11 cellular contexts compared by ENCODE assay signal in genomic region chr4:68815617-68816409, GRCh38. TPM values are rescaled to one million over a fixed set of nuclear protein-coding genes. Genes with fewer than 3 reads are reported as not detected.
DNase-seq lines count a peak whose midpoint lies in the region; ATAC-seq, FAIRE-seq and TF ChIP-seq lines count a peak whose summit lies in the region.
"Not testable (repeated sequence)": the region's sequence is repeated elsewhere in the genome, so short reads cannot be mapped to it uniquely, and the experiment has no call there.
"Had no signal": no experiment of that assay in that cellular context is flagged by ENCODE, and none has a peak within 500 bp of the region (broad histone marks: within the 10 kb centered on the region; RNA-seq: fewer than 3 reads in every experiment).

UGT2B10 (plus strand) TSS chr4:68815994; CDS start chr4:68816020, 26 bp downstream.

- H2BK20ac ChIP-seq in H1 (ENCODE audit: low read length) = not testable (repeated sequence)

- ATAC-seq in pancreas = not testable (repeated sequence)

- H3K9ac ChIP-seq in HUES48 (ENCODE audit: low read depth, low read length); H1 (replicated peaks in 1 of 4; ENCODE audit: extremely low read depth in 1 of 4, low read depth in 3 of 4, low read length in 3 of 4); iPS-20b (ENCODE audit: low read depth, low read length): not testable (repeated sequence)
- H3K9ac ChIP-seq in liver (ENCODE audit: low read depth in 1 of 2, low read length in 2 of 2) = peak within 1 kb of the TSS; percentile 47 to 84

- POLR2A ChIA-PET in H1 (lab: Charles Lee; ENCODE audit: partially characterized antibody) = not testable (repeated sequence)

- peak within 1 kb of the TSS; percentile 72 for H3K27ac ChIP-seq in 22Rv1
- H3K27ac ChIP-seq in HUES48 (ENCODE audit: low read depth, low read length) = peak within 1 kb of the TSS; percentile 40
- H3K27ac ChIP-seq in VCaP = peak within 1 kb of the TSS; percentile 79
- not testable (repeated sequence) for H3K27ac ChIP-seq in H1 (ENCODE audit: low read depth, low read length); iPS-20b (ENCODE audit: low read length); pancreas
- H3K27ac ChIP-seq in liver (ENCODE audit: low read depth in 1 of 2, low read length in 2 of 2) = peak within 1 kb of the TSS; percentile 18 to 50

- H3K79me1 ChIP-seq in H1 (ENCODE audit: low read depth, low read length) = not testable (repeated sequence)

- not testable (repeated sequence) for H3K27me3 ChIP-seq in HUES48 (ENCODE audit: control insufficient read depth, insufficient read depth, low read length); H1 (replicated peaks in 1 of 4; ENCODE audit: control insufficient read depth in 3 of 4, extremely low read depth in 1 of 4, insufficient read depth in 3 of 4, low read length in 3 of 4); iPS-20b (ENCODE audit: insufficient read depth, low read length); liver (ENCODE audit: control insufficient read depth in 4 of 4, insufficient read depth in 4 of 4, low read length in 3 of 4); pancreas

- not testable (repeated sequence) for H2BK120ac ChIP-seq in H1 (replicated peaks; ENCODE audit: low read depth, low read length)

- H3K23ac ChIP-seq in H1 (ENCODE audit: insufficient read length) = not testable (repeated sequence)

- H3K9me3 ChIP-seq in HUES48 (ENCODE audit: control insufficient read depth, insufficient read depth, low read length); H1 (ENCODE audit: insufficient read depth in 2 of 2, low read depth in 1 of 2, low read length in 1 of 2); iPS-20b (ENCODE audit: insufficient read depth, low read depth, low read length); liver (ENCODE audit: control insufficient read depth in 4 of 4, low read length in 3 of 4); pancreas: not testable (repeated sequence)

- not testable (repeated sequence) for H4K8ac ChIP-seq in H1 (ENCODE audit: extremely low read depth, insufficient read depth, low read length)

- peak within 1 kb of the TSS; percentile 76 for H4K5ac ChIP-seq in H1 (ENCODE audit: insufficient read length, low read depth, low read length)

- TF ChIP-seq EP300 in H1 (IDR thresholded peaks at IDR 0.05; ENCODE audit: borderline replicate concordance in 1 of 2, low read depth in 2 of 2, low read length in 2 of 2) = not testable (repeated sequence)

- H3K4me2 ChIP-seq in H1 (ENCODE audit: insufficient read depth in 1 of 2, low read depth in 2 of 2, low read length in 2 of 2) = peak within 1 kb of the TSS; percentile 13 to 27; a peak in 3 of 4 replicates

- not testable (repeated sequence) for TF ChIP-seq POLR2A in H1 (IDR thresholded peaks at IDR 0.05; ENCODE audit: control extremely low read depth in 1 of 2, low read depth in 2 of 2, low read length in 2 of 2)

- H2AK5ac ChIP-seq in H1 (ENCODE audit: low read depth, low read length) = not testable (repeated sequence)

- not testable (repeated sequence) for H2BK15ac ChIP-seq in H1 (ENCODE audit: low read length)

- TF ChIP-seq CTCF in 22Rv1 (IDR thresholded peaks at IDR 0.05); VCaP (conservative IDR thresholded peaks at IDR 0.05); H1 (IDR thresholded peaks at IDR 0.05; ENCODE audit: control extremely low read depth in 1 of 3, insufficient read depth in 1 of 3, low read depth in 1 of 3, low read length in 3 of 3); liver (IDR thresholded peaks at IDR 0.05; ENCODE audit: low read depth, low read length, missing input control); pancreas (IDR thresholded peaks at IDR 0.05): not testable (repeated sequence)

- not testable (repeated sequence) for TF ChIP-seq RAD21 in H1 (IDR thresholded peaks at IDR 0.05 in 1 of 2, conservative IDR thresholded peaks at IDR 0.05 in 1 of 2; ENCODE audit: low read depth in 2 of 2, low read length in 2 of 2)
- peak; percentile 45 to 46 for TF ChIP-seq RAD21 in liver (IDR thresholded peaks at IDR 0.05)

- H3K4me3 ChIP-seq in HUES48 (ENCODE audit: low read depth, low read length) (peak within 1 kb of the TSS; percentile 13; the same call in 1 of the 2 replicates), H1 (ENCODE audit: extremely low read depth in 1 of 4, insufficient read depth in 2 of 4, low read depth in 3 of 4, low read length in 4 of 4) (0 out of 8 replicates have a peak within 1 kb of the TSS, but pooled peaks of 1 of the 4 experiments have one; percentile 24), iPS-20b (ENCODE audit: low read length) (peak within 1 kb of the TSS; percentile 23; the same call in 1 of the 2 replicates), liver (ENCODE audit: low read depth in 1 of 3, low read length in 3 of 3) (peak within 1 kb of the TSS in 2 of 3 donors; percentile 29 to 60)
- not testable (repeated sequence) for H3K4me3 ChIP-seq in pancreas

- intact Hi-C loops in pancreas (cut with DNase I) = not testable (repeated sequence)

- not testable (repeated sequence) for H3K36me3 ChIP-seq in HUES48 (ENCODE audit: control insufficient read depth, insufficient read depth, low read length); H1 (ENCODE audit: control insufficient read depth in 2 of 4, insufficient read depth in 4 of 4, low read length in 3 of 4); iPS-20b (ENCODE audit: insufficient read depth, low read depth, low read length); liver (ENCODE audit: control insufficient read depth in 4 of 4, insufficient read depth in 3 of 4, low read depth in 1 of 4, low read length in 3 of 4); pancreas

- H3K23me2 ChIP-seq in H1 (ENCODE audit: low read depth, low read length) = not testable (repeated sequence)

- H3K56ac ChIP-seq in H1 (replicated peaks; ENCODE audit: insufficient read length, low read depth, low read length) = not testable (repeated sequence)

- H3K4ac ChIP-seq in H1 (replicated peaks; ENCODE audit: insufficient read length, low read depth, low read length) = not testable (repeated sequence)

- H3K14ac ChIP-seq in H1 (ENCODE audit: insufficient read length) = not testable (repeated sequence)

- peaks cover 20% of the 10 kb centered on the region for H3K4me1 ChIP-seq in HUES48 (ENCODE audit: control insufficient read depth, insufficient read depth, low read length)
- H3K4me1 ChIP-seq in H1 (replicated peaks in 1 of 4; ENCODE audit: control insufficient read depth in 3 of 4, insufficient read depth in 4 of 4, low read length in 3 of 4); iPS-20b (ENCODE audit: insufficient read depth, low read length); pancreas: not testable (repeated sequence)
- H3K4me1 ChIP-seq in liver (ENCODE audit: control insufficient read depth in 4 of 4, insufficient read depth in 4 of 4, low read length in 3 of 4) = peaks cover 1 to 10% (median 6%) of the 10 kb centered on the region in 4 donors

- H3K18ac ChIP-seq in H1 (ENCODE audit: extremely low read depth, low read length) = not testable (repeated sequence)

- not testable (repeated sequence) for DNase-seq in GM18507 (ENCODE audit: extremely low spot score, insufficient read length, low read depth); H1 (ENCODE audit: low read depth in 1 of 2, low spot score in 2 of 2); pancreas

- CTCF ChIA-PET in H1 (lab: Charles Lee; ENCODE audit: partially characterized antibody) = not testable (repeated sequence)

- not testable (repeated sequence) for H2BK5ac ChIP-seq in H1 (ENCODE audit: low read depth, low read length)

- H4K91ac ChIP-seq in H1 (replicated peaks; ENCODE audit: insufficient read length, low read length) = not testable (repeated sequence)

- not testable (repeated sequence) for H2AFZ ChIP-seq in H1 (ENCODE audit: low read length)

- not testable (repeated sequence) for H3K79me2 ChIP-seq in H1 (ENCODE audit: control insufficient read depth in 1 of 2, insufficient read depth in 2 of 2, low read length in 2 of 2)

- 79% methylated on average over 4 of the region's 4 CpGs; no CpG with 5 or more reads in 1 of the 2 experiments for WGBS in H1 (ENCODE audit: extremely low coverage in 1 of 2, insufficient coverage in 1 of 2, insufficient read length in 1 of 2, insufficient replicate concordance in 2 of 2, low coverage in 1 of 2, low lambda C conversion rate in 2 of 2, missing lambda C conversion rate in 1 of 2), 2 experiments
- WGBS in liver = 24% methylated on average over 4 of the region's 4 CpGs
- WGBS in pancreas, 2 donors = 60 to 68% methylated on average over 4 of the region's 4 CpGs

- FAIRE-seq in GM18507 (lab: Jason Lieb, UNC) (peak; percentile 45), pancreas (lab: Jason Lieb, UNC) (peak; percentile 98)
- FAIRE-seq in H1 (lab: Jason Lieb, UNC) = not testable (repeated sequence)

- H2BK12ac ChIP-seq in H1 (ENCODE audit: low read depth, low read length) = not testable (repeated sequence)

- not testable (repeated sequence) for H4K20me1 ChIP-seq in H1 (replicated peaks in 1 of 2; ENCODE audit: control insufficient read depth in 1 of 2, insufficient read depth in 2 of 2, low read length in 2 of 2)

TF ChIP-seq in liver, 16 proteins besides CTCF, POLR2A, EP300 and RAD21 (continues in another document):
- TF ChIP-seq RXRA (IDR thresholded peaks at IDR 0.05) = peak; percentile 89 to 92
- peak; percentile 37 for TF ChIP-seq YY1 (IDR thresholded peaks at IDR 0.05)
- TF ChIP-seq JUND (IDR thresholded peaks at IDR 0.05) = peak in 1 of 2 donors; percentile 21
- peak; percentile 69 to 70 for TF ChIP-seq HNF4A (conservative IDR thresholded peaks at IDR 0.05)
- peak; percentile 86 for TF ChIP-seq FOXA2 (IDR thresholded peaks at IDR 0.05)
- TF ChIP-seq SP1 (IDR thresholded peaks at IDR 0.05) = peak; percentile 24

RNA-seq across cellular contexts. Expression of gene UGT2B10, which starts in this region (rescaled TPM):
- total RNA-seq in H1 (2021; fragmentation: NEBNext Ultra II Directional; extraction: Animal tissue kit (Norgen Biotek cat#: 25700)) = not detected in 2 replicates
- not detected in 2 replicates for polyA plus RNA-seq in H1 (2011; rRNA removed)
- not detected for polyA plus RNA-seq in H1 (2011; cell fraction: cytosol; rRNA removed)
- polyA plus RNA-seq in H1 (2011; cell fraction: nucleus; rRNA removed) = not detected
- not detected in 4 replicates for polyA plus RNA-seq in H1 (2012, experiment 1 of 2)
- not detected for polyA plus RNA-seq in H1 (2012, experiment 2 of 2)
- not detected for polyA plus RNA-seq in H1 (2013, experiment 1 of 2)
- not detected for polyA plus RNA-seq in H1 (2013, experiment 2 of 2)
- polyA minus RNA-seq in H1 (2011; rRNA and poly(A)+ RNA removed) = not detected in 2 replicates
- not detected for polyA minus RNA-seq in H1 (2011; cell fraction: cytosol; rRNA and poly(A)+ RNA removed)
- polyA minus RNA-seq in H1 (2011; cell fraction: nucleus; rRNA and poly(A)+ RNA removed) = not detected
- 100 to 1,000 TPM; 122 to 139 TPM for total RNA-seq in liver
- polyA plus RNA-seq in liver = 100 to 1,000 TPM in 1 of 2 donors, 10 to 100 TPM in 1; 15.3 to 108 TPM
- total RNA-seq in pancreas = under 1 TPM in 1 of 6 donors, not detected in 5; 0.25 TPM
- not detected for polyA plus RNA-seq in pancreas
- total RNA-seq: CD4-positive, CD25-positive, alpha-beta regulatory T cell; CD8-positive, alpha-beta memory T cell; G401 had no signal
- polyA plus RNA-seq: CD4-positive, CD25-positive, alpha-beta regulatory T cell; CD8-positive, alpha-beta memory T cell had no signal

Comparison
In these comparisons a context has a peak if more than half of its experiments do, and no peak if none do; other contexts are left out.
1. RNA of gene UGT2B10 (total RNA-seq): 122 to 139 TPM in liver; not detected in H1 and 0.25 TPM in pancreas; every median in the first group is over 10 times any median in the second.
2. RNA of gene UGT2B10 (polyA plus RNA-seq): 15.3 to 108 TPM in liver; not detected in H1 and not detected in pancreas; every median in the first group is over 10 times any median in the second.